ENCODE assay signal across 13 cellular contexts in the genomic region with DNA sequence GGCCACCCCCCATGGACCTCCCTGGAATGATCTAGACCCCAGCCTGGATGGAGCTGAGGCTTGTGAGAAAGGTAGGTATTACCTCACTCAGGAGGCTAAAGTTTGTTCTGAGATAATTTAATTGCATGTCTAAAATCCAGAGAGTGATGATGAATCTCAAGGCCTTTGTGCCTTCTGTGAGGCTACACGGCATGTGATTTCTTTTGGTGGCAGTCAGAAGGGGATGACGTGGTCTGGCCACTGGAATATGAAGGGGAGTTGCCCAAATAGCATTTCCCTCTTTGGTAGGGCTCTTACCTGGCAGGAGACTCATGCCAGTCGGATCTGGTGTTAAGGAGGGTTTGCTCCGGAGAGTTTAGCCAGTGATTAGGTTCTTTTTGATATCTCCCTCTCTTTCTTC. TPM values are rescaled to one million over a fixed set of nuclear protein-coding genes. Genes with fewer than 3 reads are reported as not detected.
DNase-seq lines count a peak whose midpoint lies in the region; ATAC-seq and TF ChIP-seq lines count a peak whose summit lies in the region.
"Had no signal": no experiment of that assay in that cellular context is flagged by ENCODE, and none has a peak within 500 bp of the region (broad histone marks: within the 10 kb centered on the region; RNA-seq: fewer than 3 reads in every experiment).

No MANE protein-coding gene starts in this region.

- H3K4me3 ChIP-seq in mammary epithelial cell (replicated peaks in 1 of 3; ENCODE audit: insufficient read depth in 1 of 3, low read depth in 2 of 3, low read length in 3 of 3) (no peak overlapping the region), uterus (no peak overlapping the region)

- H3K9me3 Mint-ChIP-seq in MCF 10A (ENCODE audit: unreplicated experiment) (no peaks in the 10 kb centered on the region), memory B cell (no peaks in the 10 kb centered on the region)
- H3K9me3 Mint-ChIP-seq in activated T-helper 1 cell treated with anti-CD3 and anti-CD28 coated beads, Interleukin-12 subunit alpha, Interleukin-12 subunit beta, Interleukin-2, Interleukin-4 antibody, amounts not matched to agents 30 ng/mL and 10 ng/mL and 1 ng/mL, durations not matched to agents 14 hours and 24 hours and 36 hours = no peaks in the 10 kb centered on the region

- no peaks in the 10 kb centered on the region for H3K27me3 ChIP-seq in mammary epithelial cell (ENCODE audit: insufficient read depth, low read length)
- H3K27me3 ChIP-seq in uterus = no peaks in the 10 kb centered on the region
- H3K27me3 ChIP-seq: vagina had no signal

- TF ChIP-seq CTCF in MCF 10A (IDR thresholded peaks at IDR 0.05; ENCODE audit: unreplicated experiment) (no peak), mammary epithelial cell (conservative IDR thresholded peaks at IDR 0.05 in 1 of 2, IDR thresholded peaks at IDR 0.05 in 1 of 2; ENCODE audit: extremely low read depth in 1 of 2, insufficient read depth in 1 of 2, low read depth in 1 of 2, low read length in 2 of 2) (no peak), uterus (IDR thresholded peaks at IDR 0.05) (no peak)

- H3K36me3 Mint-ChIP-seq in MCF 10A (ENCODE audit: insufficient read depth, unreplicated experiment) = no peaks in the 10 kb centered on the region
- H3K36me3 Mint-ChIP-seq in activated T-helper 1 cell treated with anti-CD3 and anti-CD28 coated beads, Interleukin-12 subunit alpha, Interleukin-12 subunit beta, Interleukin-2, Interleukin-4 antibody, amounts not matched to agents 30 ng/mL and 10 ng/mL and 1 ng/mL, durations not matched to agents 14 hours and 24 hours and 36 hours (ENCODE audit: low read depth) = peaks cover 11% of the 10 kb centered on the region
- H3K36me3 Mint-ChIP-seq in memory B cell = peaks cover 2% of the 10 kb centered on the region

- peaks cover 56% of the 10 kb centered on the region for H3K79me2 ChIP-seq in mammary epithelial cell (ENCODE audit: insufficient read depth, low read length)

- peaks cover 20% of the 10 kb centered on the region for H3K4me1 ChIP-seq in mammary epithelial cell (ENCODE audit: insufficient read depth, low read length)
- no peaks in the 10 kb centered on the region for H3K4me1 ChIP-seq in uterus

- H3K27me3 Mint-ChIP-seq in MCF 10A (ENCODE audit: insufficient read depth, unreplicated experiment) (no peaks in the 10 kb centered on the region), memory B cell (peaks cover 5% of the 10 kb centered on the region)
- H3K27me3 Mint-ChIP-seq in activated T-helper 1 cell treated with anti-CD3 and anti-CD28 coated beads, Interleukin-12 subunit alpha, Interleukin-12 subunit beta, Interleukin-2, Interleukin-4 antibody, amounts not matched to agents 30 ng/mL and 10 ng/mL and 1 ng/mL, durations not matched to agents 14 hours and 24 hours and 36 hours (ENCODE audit: insufficient read depth) = peaks cover 34% of the 10 kb centered on the region

- H3K4me1 Mint-ChIP-seq in MCF 10A (ENCODE audit: insufficient read depth, unreplicated experiment) (peaks cover 33% of the 10 kb centered on the region), memory B cell (peaks cover 45% of the 10 kb centered on the region)
- peaks cover 26% of the 10 kb centered on the region for H3K4me1 Mint-ChIP-seq in activated T-helper 1 cell treated with anti-CD3 and anti-CD28 coated beads, Interleukin-12 subunit alpha, Interleukin-12 subunit beta, Interleukin-2, Interleukin-4 antibody, amounts not matched to agents 30 ng/mL and 10 ng/mL and 1 ng/mL, durations not matched to agents 14 hours and 24 hours and 36 hours (ENCODE audit: low read depth)

- peak overlapping the region; percentile 73 for H3K4me3 Mint-ChIP-seq in MCF 10A (ENCODE audit: unreplicated experiment)
- H3K4me3 Mint-ChIP-seq in activated T-helper 1 cell treated with anti-CD3 and anti-CD28 coated beads, Interleukin-12 subunit alpha, Interleukin-12 subunit beta, Interleukin-2, Interleukin-4 antibody, amounts not matched to agents 30 ng/mL and 10 ng/mL and 1 ng/mL, durations not matched to agents 14 hours and 24 hours and 36 hours = peak overlapping the region; percentile 84
- H3K4me3 Mint-ChIP-seq in memory B cell = peak overlapping the region; percentile 81

- CTCF ChIA-PET in MCF 10A (lab: Yijun Ruan, JAX) (interaction anchor here (0.6 to 1.5 kb wide), 4 partner anchors 22 to 146 kb away, joined by 3 to 5 read pairs (median 3); no protein-coding TSS in a partner anchor), mammary epithelial cell (lab: Charles Lee; ENCODE audit: low non-redundant PET) (interaction anchor here (0.6 kb wide), 1 partner anchor 62 kb away, joined by 9 read pairs; no protein-coding TSS in a partner anchor)

- no peak for TF ChIP-seq POLR2A in uterus (IDR thresholded peaks at IDR 0.05)

- no peak overlapping the region for H3K4me2 ChIP-seq in mammary epithelial cell (ENCODE audit: insufficient read depth, low read depth, low read length)

- H3K36me3 ChIP-seq in mammary epithelial cell (ENCODE audit: insufficient read depth, low read length) = no peaks in the 10 kb centered on the region
- no peaks in the 10 kb centered on the region for H3K36me3 ChIP-seq in uterus
- H3K36me3 ChIP-seq: vagina had no signal

- WGBS in mammary epithelial cell (ENCODE audit: low coverage, missing lambda C conversion rate) = 82% methylated on average over 4 of the region's 4 CpGs

- H4K20me1 ChIP-seq in mammary epithelial cell (ENCODE audit: insufficient read depth, low read length) = no peaks in the 10 kb centered on the region

- in situ Hi-C loops in mammary epithelial cell (cut with MboI; ENCODE audit: low sequenced_read_pairs in 2 of 2) = no loop called here

- ATAC-seq in memory B cell (ENCODE audit: low read depth) = no peak

- POLR2A ChIA-PET in MCF 10A (lab: Yijun Ruan, JAX) = interaction anchor here (1.6 to 4.6 kb wide), 4 partner anchors 12 to 403 kb away, joined by 3 to 25 read pairs (median 15); a partner anchor contains a TSS

- no peak overlapping the region for H3K27ac ChIP-seq in mammary epithelial cell (ENCODE audit: insufficient read depth, low read depth, low read length)
- H3K27ac ChIP-seq in uterus = no peak overlapping the region

- BruUV-seq in MCF 10A (replicated peaks; lab: Mats Ljungman, UMichigan) (no TSS peak), mammary epithelial cell (replicated peaks; lab: Mats Ljungman, UMichigan) (no TSS peak)

- intact Hi-C loops in MCF 10A (cut with micrococcal nuclease) (loop anchor here (10.0 kb wide), 1 partner anchor 122 kb away; a partner anchor contains a TSS), mammary epithelial cell (cut with micrococcal nuclease) (loop anchor here (2.0 to 10.0 kb wide), 3 partner anchors 122 to 252 kb away; a partner anchor contains a TSS), cardiac septum (cut with DNase I) (loop anchor here (1.0 to 5.0 kb wide), 2 partner anchors 28 to 64 kb away; no protein-coding TSS in a partner anchor), uterus (cut with DNase I; ENCODE audit: low total_unique reads) (no loop called here)
- intact Hi-C loops in activated T-helper 1 cell treated with anti-CD3 and anti-CD28 coated beads, Interleukin-12 subunit alpha, Interleukin-12 subunit beta, Interleukin-2, Interleukin-4 antibody, amounts not matched to agents 30 ng/mL and 10 ng/mL and 1 ng/mL, durations not matched to agents 14 hours and 24 hours and 36 hours (cut with micrococcal nuclease) = loop anchor here (5.0 kb wide), 2 partner anchors 149 to 336 kb away; a partner anchor contains a TSS

- DNase-seq in MCF 10A (ENCODE audit: unreplicated experiment) (no peak), mammary epithelial cell (no peak), memory B cell (ENCODE audit: low spot score in 2 of 2) (no peak), cardiac septum (ENCODE audit: low spot score) (no peak), DMS153 (lab: John Stamatoyannopoulos, UW) (no peak), uterus (no peak)
- no peak for DNase-seq in activated T-helper 1 cell treated with anti-CD3 and anti-CD28 coated beads, Interleukin-12 subunit alpha, Interleukin-12 subunit beta, Interleukin-2, Interleukin-4 antibody, amounts not matched to agents 30 ng/mL and 10 ng/mL and 1 ng/mL, durations not matched to agents 14 hours and 24 hours and 36 hours (ENCODE audit: low spot score)
- DNase-seq in stimulated activated naive CD4-positive, alpha-beta T cell (lab: John Stamatoyannopoulos, UW) = no peak
- DNase-seq: activated CD8-positive, alpha-beta memory T cell treated with anti-CD3 and anti-CD28 coated beads, Interleukin-2, amount 50 U/mL, for 48 hours; AML-193; GDM1; MM.1S had no signal

- H3K27ac Mint-ChIP-seq in MCF 10A (ENCODE audit: low read depth, unreplicated experiment) = no peak overlapping the region
- H3K27ac Mint-ChIP-seq in activated T-helper 1 cell treated with anti-CD3 and anti-CD28 coated beads, Interleukin-12 subunit alpha, Interleukin-12 subunit beta, Interleukin-2, Interleukin-4 antibody, amounts not matched to agents 30 ng/mL and 10 ng/mL and 1 ng/mL, durations not matched to agents 14 hours and 24 hours and 36 hours = no peak overlapping the region
- no peak overlapping the region for H3K27ac Mint-ChIP-seq in memory B cell

- dilution Hi-C loops in mammary epithelial cell (cut with HindIII; ENCODE audit: low sequenced_read_pairs) = loop anchor here (5.0 kb wide), 1 partner anchor 59 kb away; no protein-coding TSS in a partner anchor

- H3K9ac ChIP-seq in mammary epithelial cell (ENCODE audit: insufficient read depth, low read length) = no peak overlapping the region

- no peak overlapping the region for H2AFZ ChIP-seq in mammary epithelial cell (ENCODE audit: low read depth, low read length)

- H3K9me3 ChIP-seq in mammary epithelial cell (replicated peaks; ENCODE audit: insufficient read depth, low read length) (no peaks in the 10 kb centered on the region), uterus (no peaks in the 10 kb centered on the region)
- H3K9me3 ChIP-seq: vagina had no signal

RNA-seq across cellular contexts. Expression of a gene that starts 2.5 kb away (rescaled TPM):
- 14.9 and 15.1 TPM in 2 replicates for total RNA-seq in MCF 10A (2022)
- 10 to 100 TPM; 11.7 to 13.7 TPM for total RNA-seq in mammary epithelial cell
- polyA plus RNA-seq in mammary epithelial cell = 6.6 TPM
- 12.9 TPM for polyA minus RNA-seq in mammary epithelial cell
- total RNA-seq in activated T-helper 1 cell treated with anti-CD3 and anti-CD28 coated beads, Interleukin-12 subunit alpha, Interleukin-12 subunit beta, Interleukin-2, Interleukin-4 antibody, amounts not matched to agents 30 ng/mL and 10 ng/mL and 1 ng/mL, durations not matched to agents 14 hours and 24 hours and 36 hours = 26.5 and 26.9 TPM in 2 replicates
- 17.7 TPM for total RNA-seq in cardiac septum
- 10 to 100 TPM in 2 of 4 donors, 1 to 10 TPM in 2; 5.0 to 35.5 (median 10.5) TPM for total RNA-seq in uterus

RNA-seq across cellular contexts. Expression of a gene that starts 27.5 kb away (rescaled TPM):
- total RNA-seq in MCF 10A (2022) (5.8 and 7.3 TPM in 2 replicates), mammary epithelial cell (10 to 100 TPM in 1 of 2 donors, 1 to 10 TPM in 1; 9.8 to 11.1 TPM), cardiac septum (8.4 TPM), uterus (10 to 100 TPM in 3 of 4 donors, 1 to 10 TPM in 1; 6.8 to 26.1 (median 17.9) TPM)
- polyA plus RNA-seq in mammary epithelial cell = 7.7 TPM
- polyA minus RNA-seq in mammary epithelial cell = 6.6 TPM
- total RNA-seq in activated T-helper 1 cell treated with anti-CD3 and anti-CD28 coated beads, Interleukin-12 subunit alpha, Interleukin-12 subunit beta, Interleukin-2, Interleukin-4 antibody, amounts not matched to agents 30 ng/mL and 10 ng/mL and 1 ng/mL, durations not matched to agents 14 hours and 24 hours and 36 hours = 9.7 and 10.2 TPM in 2 replicates

RNA-seq across cellular contexts. Expression of a gene that starts 37.7 kb away (rescaled TPM):
- 53.8 and 61.6 TPM in 2 replicates for total RNA-seq in MCF 10A (2022)
- 10 to 100 TPM; 40.3 to 44.3 TPM for total RNA-seq in mammary epithelial cell
- 41.1 TPM for polyA plus RNA-seq in mammary epithelial cell
- 96.7 TPM for polyA minus RNA-seq in mammary epithelial cell
- total RNA-seq in activated T-helper 1 cell treated with anti-CD3 and anti-CD28 coated beads, Interleukin-12 subunit alpha, Interleukin-12 subunit beta, Interleukin-2, Interleukin-4 antibody, amounts not matched to agents 30 ng/mL and 10 ng/mL and 1 ng/mL, durations not matched to agents 14 hours and 24 hours and 36 hours = 59.6 and 65.2 TPM in 2 replicates
- total RNA-seq in cardiac septum = 106 TPM
- 100 to 1,000 TPM in 1 of 4 donors, 10 to 100 TPM in 3; 66.5 to 203 (median 83.7) TPM for total RNA-seq in uterus
